8 cellular contexts compared by ENCODE assay signal in genomic region chr6:41371461-41371991, GRCh38. TPM values are rescaled to one million over a fixed set of nuclear protein-coding genes. Genes with fewer than 3 reads are reported as not detected.
A peak's percentile ranks its signal among the peaks of the same experiment; 100 is the strongest.
DNase-seq lines count a peak whose midpoint lies in the region; ATAC-seq lines count a peak whose summit lies in the region.

No MANE protein-coding gene starts in this region.

- peak overlapping the region; percentile 35 for H3K4me3 ChIP-seq in adipocyte (ENCODE audit: low read length)
- peak overlapping the region; percentile 20 for H3K4me3 ChIP-seq in iPS-11a (ENCODE audit: low read depth, low read length)
- H3K4me3 ChIP-seq in skeletal muscle satellite cell (ENCODE audit: low read length): peak overlapping the region; percentile 42

- DNase-seq in AG08395 (ENCODE audit: low spot score) (peak; percentile 59), HT-29 (ENCODE audit: low spot score) (peak; percentile 61), adipocyte (ENCODE audit: low read depth) (peak; percentile 65), SHP77 treated with DMSO at 0.1 percent for 48 hours (lab: John Stamatoyannopoulos, UW) (no peak)
- DNase-seq in stimulated activated CD4-positive, alpha-beta T cell treated with anti-CD3 and anti-CD28 coated beads, Interleukin-1b, Interleukin-23, amount 100 ng/mL, for 48 hours: no peak

- no peaks in the 10 kb centered on the region for H3K9me3 ChIP-seq in adipocyte (ENCODE audit: control insufficient read depth, low read length)
- H3K9me3 ChIP-seq in skeletal muscle satellite cell (replicated peaks; ENCODE audit: low read length): no peaks in the 10 kb centered on the region

- no peak overlapping the region for H3K9ac ChIP-seq in adipocyte (ENCODE audit: low read length)
- no peak overlapping the region for H3K9ac ChIP-seq in skeletal muscle satellite cell (ENCODE audit: low read depth, low read length)

- no peak for ATAC-seq in HG03045 (IDR thresholded peaks at IDR 0.05; ENCODE audit: unreplicated experiment)

- peaks cover 13% of the 10 kb centered on the region for H3K4me1 ChIP-seq in adipocyte (ENCODE audit: control insufficient read depth, insufficient read depth, low read length)
- H3K4me1 ChIP-seq in skeletal muscle satellite cell (ENCODE audit: control insufficient read depth, insufficient read depth, low read length): peaks cover 7% of the 10 kb centered on the region

- H3K4me2 ChIP-seq in skeletal muscle satellite cell (ENCODE audit: low read length): peak overlapping the region; percentile 72

- H3K27me3 ChIP-seq in adipocyte (replicated peaks; ENCODE audit: control insufficient read depth, insufficient read depth, low read length) (peaks cover 74% of the 10 kb centered on the region), skeletal muscle satellite cell (ENCODE audit: control insufficient read depth, insufficient read depth, low read length) (peaks cover 78% of the 10 kb centered on the region)

- H3K36me3 ChIP-seq in adipocyte (ENCODE audit: control insufficient read depth, insufficient read depth, low read length, severe bottlenecking): no peaks in the 10 kb centered on the region
- H3K36me3 ChIP-seq in skeletal muscle satellite cell (ENCODE audit: insufficient read depth, low read length): no peaks in the 10 kb centered on the region

RNA-seq across cellular contexts. Expression of gene NCR2, which starts 36.1 kb away (rescaled TPM):
- total RNA-seq in HT-29 (2014; rRNA removed; shearing (Covaris generic)): not detected in 2 replicates
- total RNA-seq in skeletal muscle satellite cell (2012; rRNA removed): not detected in 2 replicates

Comparison
In these comparisons a context has a peak if more than half of its experiments do, and no peak if none do; other contexts are left out.
1. DNase-seq: peak in AG08395 (single experiment), HT-29 (single experiment) and adipocyte (single experiment); none in SHP77 treated with DMSO at 0.1 percent for 48 hours (single experiment) and stimulated activated CD4-positive, alpha-beta T cell treated with anti-CD3 and anti-CD28 coated beads, Interleukin-1b, Interleukin-23, amount 100 ng/mL, for 48 hours (single experiment).
2. Peak in every context shown above with its lines, with median percentiles within 50 percentile points of each other: H3K4me3 ChIP-seq.